In genomic region chr6:28634758-28635546, GRCh38 we compare ENCODE assay signal across 8 cellular contexts.
DNase-seq lines count a peak whose midpoint lies in the region; ATAC-seq and TF ChIP-seq lines count a peak whose summit lies in the region.

No MANE protein-coding gene starts in this region.

- TF ChIP-seq CTCF in foreskin keratinocyte (conservative IDR thresholded peaks at IDR 0.05) (no peak), retinal pigment epithelial cell (conservative IDR thresholded peaks at IDR 0.05; ENCODE audit: low read depth, low read length) (no peak)

- no peak overlapping the region for H3K27ac ChIP-seq in foreskin keratinocyte

- H3K27ac Mint-ChIP-seq in activated CD4-positive, alpha-beta T cell treated with anti-CD3 and anti-CD28 coated beads, Interleukin-2, amount 10 ng/mL, durations not matched to agents 24 days and 14 days: peak overlapping the region; percentile 20
- H3K27ac Mint-ChIP-seq in T-cell: no peak overlapping the region

- peak overlapping the region; percentile 67 for H3K4me3 ChIP-seq in retinal pigment epithelial cell (ENCODE audit: low read length)

- H3K4me1 Mint-ChIP-seq in activated CD4-positive, alpha-beta T cell treated with anti-CD3 and anti-CD28 coated beads, Interleukin-2, amount 10 ng/mL, durations not matched to agents 24 days and 14 days: peaks cover 6% of the 10 kb centered on the region
- H3K4me1 Mint-ChIP-seq in T-cell: peaks cover 13 to 16% (median 14%) of the 10 kb centered on the region in 3 donors

- POLR2A ChIA-PET in T-cell (lab: Charles Lee): interaction anchor here in 1 of 2 donors (0.6 kb wide), 1 partner anchor 41 kb away, joined by 3 read pairs; no protein-coding TSS in a partner anchor

- no peaks in the 10 kb centered on the region for H3K4me1 ChIP-seq in foreskin keratinocyte

- CTCF ChIA-PET in T-cell (lab: Charles Lee): interaction anchor here (0.5 to 1.0 kb wide), 3 partner anchors 100 to 1040 kb away, joined by 3 read pairs; no protein-coding TSS in a partner anchor

- peak; percentile 60 for DNase-seq in activated CD4-positive, alpha-beta T cell treated with anti-CD3 and anti-CD28 coated beads, Interleukin-2, amount 10 ng/mL, durations not matched to agents 24 days and 14 days
- DNase-seq in activated CD4-positive, alpha-beta T cell treated with anti-CD3 and anti-CD28 coated beads, Interleukin-2, amount 50 U/mL, for 48 hours: no peak
- DNase-seq in foreskin keratinocyte (peak in 1 of 2 donors; percentile 22), retinal pigment epithelial cell (ENCODE audit: low read depth) (no peak), T-cell (no peak)

- peaks cover 60% of the 10 kb centered on the region for H3K27me3 Mint-ChIP-seq in activated CD4-positive, alpha-beta T cell treated with anti-CD3 and anti-CD28 coated beads, Interleukin-2, amount 10 ng/mL, durations not matched to agents 24 days and 14 days
- H3K27me3 Mint-ChIP-seq in T-cell: peaks cover 72 to 89% of the 10 kb centered on the region in 2 donors

- H3K4me3 Mint-ChIP-seq in activated CD4-positive, alpha-beta T cell treated with anti-CD3 and anti-CD28 coated beads, Interleukin-2, amount 10 ng/mL, durations not matched to agents 24 days and 14 days: peak overlapping the region; percentile 66
- H3K4me3 Mint-ChIP-seq in T-cell: peak overlapping the region in 1 of 3 donors; percentile 33

- peaks cover 60% of the 10 kb centered on the region for H3K27me3 ChIP-seq in foreskin keratinocyte

- peaks cover 13% of the 10 kb centered on the region for H3K9me3 Mint-ChIP-seq in activated CD4-positive, alpha-beta T cell treated with anti-CD3 and anti-CD28 coated beads, Interleukin-2, amount 10 ng/mL, durations not matched to agents 24 days and 14 days
- no peaks in the 10 kb centered on the region for H3K9me3 Mint-ChIP-seq in T-cell

- ATAC-seq in SK-N-SH treated with all-trans-retinoic acid at 6 μM for 48 hours (peak; percentile 80), foreskin keratinocyte (peak; percentile 31), HG02588 (IDR thresholded peaks at IDR 0.05; ENCODE audit: unreplicated experiment) (no peak), HG03095 (IDR thresholded peaks at IDR 0.05; ENCODE audit: unreplicated experiment) (no peak), T-cell (replicated peaks in 1 of 4) (no peak)

- no peaks in the 10 kb centered on the region for H3K36me3 Mint-ChIP-seq in activated CD4-positive, alpha-beta T cell treated with anti-CD3 and anti-CD28 coated beads, Interleukin-2, amount 10 ng/mL, durations not matched to agents 24 days and 14 days (ENCODE audit: low read depth)
- no peaks in the 10 kb centered on the region for H3K36me3 Mint-ChIP-seq in T-cell

- intact Hi-C loops in activated CD4-positive, alpha-beta T cell treated with anti-CD3 and anti-CD28 coated beads, Interleukin-2, amount 10 ng/mL, durations not matched to agents 24 days and 14 days (cut with micrococcal nuclease): no loop called here

TF ChIP-seq in SK-N-SH treated with all-trans-retinoic acid at 6 μM for 48 hours, 23 proteins besides CTCF, POLR2A, EP300 and RAD21:
- peak; percentile 64; the same call in 1 of the 2 replicates for TF ChIP-seq ZFP3 (CRISPR knock-in tag; IDR thresholded peaks at IDR 0.05)
- TF ChIP-seq TCF4 (CRISPR knock-in tag; IDR thresholded peaks at IDR 0.05; ENCODE audit: borderline replicate concordance): no peak

Comparison
In these comparisons a context has a peak if more than half of its experiments do, and no peak if none do; other contexts are left out.
1. ATAC-seq: peak in SK-N-SH treated with all-trans-retinoic acid at 6 μM for 48 hours (single experiment) and foreskin keratinocyte (single experiment); none in HG02588 (single experiment), HG03095 (single experiment) and T-cell (0 of 4).